Comparison of ENCODE assay signal across 35 cellular contexts in genomic region chr14:39483682-39484081, GRCh38.
"Had no signal": no experiment of that assay in that cellular context is flagged by ENCODE, and none has a peak within 500 bp of the region (broad histone marks: within the 10 kb centered on the region; RNA-seq: fewer than 3 reads in every experiment).

No MANE protein-coding gene starts in this region.

- H3K9me3 ChIP-seq: MG63 had no signal

- DNase-seq: Karpas-422, Kasumi-1, MG63, MV-4-11, NCI-H1048, NCI-H1092, NCI-H1092 treated with DMSO at 0.1 percent for 48 hours, NCI-H1105, NCI-H1105 treated with DMSO at 0.1 percent for 48 hours, NCI-H1417, NCI-H1417 treated with DMSO at 0.1 percent for 48 hours, NCI-H1436, NCI-H1436 treated with DMSO at 0.1 percent for 48 hours, NCI-H146, NCI-H1694, NCI-H1694 treated with DMSO at 0.1 percent for 48 hours, NCI-H187, NCI-H187 treated with DMSO at 0.1 percent for 48 hours, NCI-H1930, NCI-H2029, NCI-H2029 treated with DMSO at 0.1 percent for 48 hours, NCI-H2081, NCI-H2081 treated with DMSO at 0.1 percent for 48 hours, NCI-H2107, NCI-H2171, NCI-H2171 treated with DMSO at 0.1 percent for 48 hours, NCI-H2227 treated with DMSO at 0.1 percent for 48 hours, NCI-H226, NCI-H345, NCI-H446, NCI-H446 treated with DMSO at 0.1 percent for 48 hours, NCI-H510A, NCI-H510A treated with DMSO at 0.1 percent for 48 hours, NCI-H524 had no signal

- H3K4me3 ChIP-seq: MG63 had no signal

- H3K27ac ChIP-seq: KMS-11 had no signal

- H3K4me2 ChIP-seq: KMS-11 had no signal

- H3K27me3 ChIP-seq: MG63 had no signal

- H3K9ac ChIP-seq: KMS-11 had no signal

- H3K36me3 ChIP-seq: MG63 had no signal
